ENCODE assay signal across 22 cellular contexts in the genomic region with DNA sequence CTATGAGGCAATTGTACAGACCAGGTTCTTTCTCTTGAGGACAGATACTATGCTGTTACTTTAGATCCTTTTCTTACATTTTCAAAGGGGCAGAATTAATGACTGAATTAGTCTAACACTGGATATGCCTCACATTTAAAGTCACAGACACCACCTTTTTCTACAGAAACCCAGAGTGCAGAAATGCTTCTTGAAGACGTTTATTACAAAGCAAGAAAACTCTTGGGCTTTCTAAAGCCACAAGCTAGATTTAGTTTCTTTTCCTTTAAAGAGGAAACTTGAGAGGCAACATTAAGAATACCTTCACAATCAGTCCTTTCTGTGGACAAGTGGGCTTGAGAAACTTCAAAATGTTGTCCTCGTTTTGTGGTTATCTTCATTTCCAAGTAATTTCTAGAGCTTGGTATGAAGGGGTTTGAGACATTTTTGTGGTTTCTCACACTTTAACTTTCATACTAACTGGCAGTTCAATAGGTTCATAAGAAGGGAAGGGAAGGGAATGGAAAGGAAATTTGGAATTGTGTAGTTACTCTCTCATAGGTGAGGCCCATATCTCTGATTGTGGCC.
"Had no signal": no experiment of that assay in that cellular context is flagged by ENCODE, and none has a peak within 500 bp of the region (broad histone marks: within the 10 kb centered on the region; RNA-seq: fewer than 3 reads in every experiment).

No MANE protein-coding gene starts in this region.

- H3K27me3 ChIP-seq: body of pancreas, dorsolateral prefrontal cortex, right atrium auricular region, suprapubic skin, transverse colon, vagina had no signal

- H3K27ac Mint-ChIP-seq: activated naive CD4-positive, alpha-beta T cell treated with anti-CD3 and anti-CD28 coated beads, Interleukin-2, amount 50 U/mL, for 24 hours; memory B cell; progenitor cell of endocrine pancreas; stimulated activated naive CD8-positive, alpha-beta T cell treated with anti-CD3 and anti-CD28 coated beads, Interleukin-15, Interleukin-2, amounts not matched to agents 100 ng/mL and 50 ng/mL, for 24 hours had no signal

- H3K36me3 ChIP-seq: right atrium auricular region, suprapubic skin, transverse colon, vagina had no signal

- H3K27ac ChIP-seq: body of pancreas, dorsolateral prefrontal cortex, right atrium auricular region, suprapubic skin, transverse colon, vagina had no signal

- H3K27me3 Mint-ChIP-seq: activated naive CD4-positive, alpha-beta T cell treated with anti-CD3 and anti-CD28 coated beads, Interleukin-2, amount 50 U/mL, for 24 hours; naive B cell; stimulated activated naive CD8-positive, alpha-beta T cell treated with anti-CD3 and anti-CD28 coated beads, Interleukin-15, Interleukin-2, amounts not matched to agents 100 ng/mL and 50 ng/mL, for 24 hours had no signal

- ATAC-seq: body of pancreas, left lobe of liver, mucosa of descending colon had no signal

- H3K4me3 Mint-ChIP-seq: activated naive CD4-positive, alpha-beta T cell treated with anti-CD3 and anti-CD28 coated beads, Interleukin-2, amount 50 U/mL, for 24 hours; memory B cell; naive B cell; neural crest cell; stimulated activated naive CD8-positive, alpha-beta T cell treated with anti-CD3 and anti-CD28 coated beads, Interleukin-15, Interleukin-2, amounts not matched to agents 100 ng/mL and 50 ng/mL, for 24 hours had no signal

- DNase-seq: activated CD4-positive, alpha-beta T cell treated with anti-CD3 and anti-CD28 coated beads, Interleukin-2, amount 50 U/mL, for 4 hours; activated gamma-delta T cell; body of pancreas; caudate nucleus; dorsolateral prefrontal cortex; foreskin fibroblast; glutamatergic neuron; hippocampal formation; kidney; mucosa of descending colon; naive B cell; stimulated activated CD4-positive, alpha-beta T cell treated with anti-CD3 and anti-CD28 coated beads, Interleukin-12 subunit alpha, Interleukin-12 subunit beta, amount 100 ng/mL, for 4 hours; transverse colon had no signal

- H3K36me3 Mint-ChIP-seq: activated naive CD4-positive, alpha-beta T cell treated with anti-CD3 and anti-CD28 coated beads, Interleukin-2, amount 50 U/mL, for 24 hours; memory B cell; naive B cell had no signal

- H3K4me3 ChIP-seq: body of pancreas, dorsolateral prefrontal cortex, mucosa of descending colon, right atrium auricular region, suprapubic skin, transverse colon, vagina had no signal

- H3K4me1 Mint-ChIP-seq: activated naive CD4-positive, alpha-beta T cell treated with anti-CD3 and anti-CD28 coated beads, Interleukin-2, amount 50 U/mL, for 24 hours; memory B cell; naive B cell had no signal

- H3K9me3 ChIP-seq: body of pancreas, mucosa of descending colon, right atrium auricular region, suprapubic skin, transverse colon, vagina had no signal

- H3K9me3 Mint-ChIP-seq: activated naive CD4-positive, alpha-beta T cell treated with anti-CD3 and anti-CD28 coated beads, Interleukin-2, amount 50 U/mL, for 24 hours; memory B cell; naive B cell; neural crest cell had no signal

- H3K4me1 ChIP-seq: body of pancreas, right atrium auricular region, transverse colon had no signal
